Comparison of ENCODE assay signal across 25 cellular contexts in genomic region chr1:238380167-238380566, GRCh38.
"Had no signal": no experiment of that assay in that cellular context is flagged by ENCODE, and none has a peak within 500 bp of the region (broad histone marks: within the 10 kb centered on the region; RNA-seq: fewer than 3 reads in every experiment).

No MANE protein-coding gene starts in this region.

- H3K36me3 ChIP-seq: brain microvascular endothelial cell, cardiac muscle cell had no signal

- DNase-seq: activated B cell treated with CpG ODN at 0.5 μM for 24 hours; activated CD4-positive, alpha-beta memory T cell treated with anti-CD3 and anti-CD28 coated beads for 36 hours; activated CD4-positive, alpha-beta T cell treated with anti-CD3 and anti-CD28 coated beads for 1 hour; activated CD4-positive, alpha-beta T cell treated with anti-CD3 and anti-CD28 coated beads, Interleukin-2, amount 10 ng/mL, durations not matched to agents 24 days and 14 days; activated CD8-positive, alpha-beta memory T cell treated with anti-CD3 and anti-CD28 coated beads for 24 hours; activated gamma-delta T cell treated with Interleukin-2 at 50 U/mL for 16 hours; activated naive CD4-positive, alpha-beta T cell treated with anti-CD3 and anti-CD28 coated beads, Interleukin-2, amount 10 ng/mL, durations not matched to agents 7 days and 5 days; activated naive CD8-positive, alpha-beta T cell treated with anti-CD3 and anti-CD28 coated beads for 36 hours; activated T-cell treated with anti-CD3 and anti-CD28 coated beads, Interleukin-2, amount 50 U/mL, for 48 hours; brain microvascular endothelial cell; Karpas-422; MM.1S; NCI-H1105; NCI-H1436; NCI-H1694 treated with DMSO at 0.1 percent for 48 hours; NCI-H2029 treated with DMSO at 0.1 percent for 48 hours; NCI-H345; NCI-H510A; NCI-H526 treated with DMSO at 0.1 percent for 48 hours; NK-92 treated with Interleukin-12 subunit alpha and Interleukin-12 subunit beta, amount 100 ng/mL, for 24 hours; SIG-M5; T-helper 17 cell; T-helper 9 cell had no signal

- H3K4me3 Mint-ChIP-seq: activated B cell treated with CpG ODN at 0.5 μM for 24 hours; activated CD4-positive, alpha-beta memory T cell treated with anti-CD3 and anti-CD28 coated beads for 36 hours; activated CD4-positive, alpha-beta T cell treated with anti-CD3 and anti-CD28 coated beads, Interleukin-2, amount 10 ng/mL, durations not matched to agents 24 days and 14 days; activated naive CD4-positive, alpha-beta T cell treated with anti-CD3 and anti-CD28 coated beads, Interleukin-2, amount 10 ng/mL, durations not matched to agents 7 days and 5 days; activated naive CD8-positive, alpha-beta T cell treated with anti-CD3 and anti-CD28 coated beads for 36 hours; T-helper 17 cell had no signal

- H3K4me3 ChIP-seq: cardiac muscle cell had no signal

- H3K27me3 ChIP-seq: brain microvascular endothelial cell, cardiac muscle cell had no signal

- H3K4me1 Mint-ChIP-seq: activated B cell treated with CpG ODN at 0.5 μM for 24 hours; activated CD4-positive, alpha-beta T cell treated with anti-CD3 and anti-CD28 coated beads, Interleukin-2, amount 10 ng/mL, durations not matched to agents 24 days and 14 days; activated naive CD4-positive, alpha-beta T cell treated with anti-CD3 and anti-CD28 coated beads, Interleukin-2, amount 10 ng/mL, durations not matched to agents 7 days and 5 days; activated naive CD8-positive, alpha-beta T cell treated with anti-CD3 and anti-CD28 coated beads for 36 hours; T-helper 17 cell had no signal

- H3K9me3 Mint-ChIP-seq: activated B cell treated with CpG ODN at 0.5 μM for 24 hours; activated CD4-positive, alpha-beta T cell treated with anti-CD3 and anti-CD28 coated beads, Interleukin-2, amount 10 ng/mL, durations not matched to agents 24 days and 14 days had no signal

- H3K27ac Mint-ChIP-seq: activated B cell treated with CpG ODN at 0.5 μM for 24 hours; activated CD4-positive, alpha-beta memory T cell treated with anti-CD3 and anti-CD28 coated beads for 36 hours; activated CD4-positive, alpha-beta T cell treated with anti-CD3 and anti-CD28 coated beads, Interleukin-2, amount 10 ng/mL, durations not matched to agents 24 days and 14 days; activated naive CD4-positive, alpha-beta T cell treated with anti-CD3 and anti-CD28 coated beads, Interleukin-2, amount 10 ng/mL, durations not matched to agents 7 days and 5 days; activated naive CD8-positive, alpha-beta T cell treated with anti-CD3 and anti-CD28 coated beads for 36 hours; activated T-helper 2 cell treated with anti-CD3 and anti-CD28 coated beads, Interferon-gamma antibody, Interleukin-2, Interleukin-4, amounts not matched to agents 10 μg/mL and 5 μg/mL and 100 μg/mL, durations not matched to agents 14 hours and 24 hours and 36 hours; T-helper 17 cell had no signal

- H3K27me3 Mint-ChIP-seq: activated B cell treated with CpG ODN at 0.5 μM for 24 hours; activated CD4-positive, alpha-beta memory T cell treated with anti-CD3 and anti-CD28 coated beads for 36 hours; activated CD4-positive, alpha-beta T cell treated with anti-CD3 and anti-CD28 coated beads, Interleukin-2, amount 10 ng/mL, durations not matched to agents 24 days and 14 days; activated naive CD4-positive, alpha-beta T cell treated with anti-CD3 and anti-CD28 coated beads, Interleukin-2, amount 10 ng/mL, durations not matched to agents 7 days and 5 days; activated naive CD8-positive, alpha-beta T cell treated with anti-CD3 and anti-CD28 coated beads for 36 hours; T-helper 17 cell had no signal

- H3K36me3 Mint-ChIP-seq: activated CD4-positive, alpha-beta memory T cell treated with anti-CD3 and anti-CD28 coated beads for 36 hours; activated naive CD4-positive, alpha-beta T cell treated with anti-CD3 and anti-CD28 coated beads, Interleukin-2, amount 10 ng/mL, durations not matched to agents 7 days and 5 days; activated naive CD8-positive, alpha-beta T cell treated with anti-CD3 and anti-CD28 coated beads for 36 hours had no signal

- ATAC-seq: T-helper 17 cell had no signal

- H3K27ac ChIP-seq: brain microvascular endothelial cell, cardiac muscle cell had no signal
